ENCODE assay signal across 1 cellular context in the genomic region with DNA sequence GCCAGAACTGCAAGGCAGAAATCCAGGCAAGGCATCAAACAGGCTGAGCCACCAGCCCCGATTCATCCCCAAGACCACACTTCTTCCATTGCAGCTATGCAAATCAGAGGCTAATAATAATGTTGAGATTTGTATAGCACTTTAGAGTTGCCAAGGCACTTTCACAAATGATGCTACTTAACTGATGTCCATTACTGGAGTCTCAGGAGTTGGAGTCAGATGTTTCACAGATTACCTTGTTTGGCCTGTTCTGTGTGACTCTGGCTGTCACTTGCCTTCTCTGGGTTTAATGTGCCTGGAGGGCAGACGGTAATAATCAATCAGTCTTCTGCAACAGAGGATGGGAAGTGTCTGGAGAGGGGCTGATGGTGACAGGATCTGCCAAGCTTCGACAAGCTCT.
TF ChIP-seq lines count a peak whose summit lies in the region.

No MANE protein-coding gene starts in this region.

TF ChIP-seq in GM12878, 131 proteins besides CTCF, POLR2A, EP300 and RAD21:
- TF ChIP-seq CREB1 (IDR thresholded peaks at IDR 0.05; ENCODE audit: low read depth), result no peak
- no peak for TF ChIP-seq MTA3 (IDR thresholded peaks at IDR 0.05; ENCODE audit: borderline replicate concordance, low read length)
- peak; percentile 66; the same call in 1 of the 3 replicates for TF ChIP-seq POU2F2 (IDR thresholded peaks at IDR 0.05; ENCODE audit: borderline replicate concordance, low read depth, low read length)
- TF ChIP-seq ZNF687 (IDR thresholded peaks at IDR 0.05), result 0 out of 2 replicates have a peak, but pooled peaks have one; percentile 28
- TF ChIP-seq GATAD2B (conservative IDR thresholded peaks at IDR 0.05; ENCODE audit: low read depth), result no peak
- TF ChIP-seq SRF (IDR thresholded peaks at IDR 0.05; ENCODE audit: low read depth in 2 of 2, low read length in 2 of 2), result 0 out of 4 replicates have a peak, but pooled peaks of 1 of the 2 experiments have one; percentile 56
- TF ChIP-seq ELK1 (IDR thresholded peaks at IDR 0.05; ENCODE audit: low read depth, low read length), result no peak
- TF ChIP-seq, protein P1, sequence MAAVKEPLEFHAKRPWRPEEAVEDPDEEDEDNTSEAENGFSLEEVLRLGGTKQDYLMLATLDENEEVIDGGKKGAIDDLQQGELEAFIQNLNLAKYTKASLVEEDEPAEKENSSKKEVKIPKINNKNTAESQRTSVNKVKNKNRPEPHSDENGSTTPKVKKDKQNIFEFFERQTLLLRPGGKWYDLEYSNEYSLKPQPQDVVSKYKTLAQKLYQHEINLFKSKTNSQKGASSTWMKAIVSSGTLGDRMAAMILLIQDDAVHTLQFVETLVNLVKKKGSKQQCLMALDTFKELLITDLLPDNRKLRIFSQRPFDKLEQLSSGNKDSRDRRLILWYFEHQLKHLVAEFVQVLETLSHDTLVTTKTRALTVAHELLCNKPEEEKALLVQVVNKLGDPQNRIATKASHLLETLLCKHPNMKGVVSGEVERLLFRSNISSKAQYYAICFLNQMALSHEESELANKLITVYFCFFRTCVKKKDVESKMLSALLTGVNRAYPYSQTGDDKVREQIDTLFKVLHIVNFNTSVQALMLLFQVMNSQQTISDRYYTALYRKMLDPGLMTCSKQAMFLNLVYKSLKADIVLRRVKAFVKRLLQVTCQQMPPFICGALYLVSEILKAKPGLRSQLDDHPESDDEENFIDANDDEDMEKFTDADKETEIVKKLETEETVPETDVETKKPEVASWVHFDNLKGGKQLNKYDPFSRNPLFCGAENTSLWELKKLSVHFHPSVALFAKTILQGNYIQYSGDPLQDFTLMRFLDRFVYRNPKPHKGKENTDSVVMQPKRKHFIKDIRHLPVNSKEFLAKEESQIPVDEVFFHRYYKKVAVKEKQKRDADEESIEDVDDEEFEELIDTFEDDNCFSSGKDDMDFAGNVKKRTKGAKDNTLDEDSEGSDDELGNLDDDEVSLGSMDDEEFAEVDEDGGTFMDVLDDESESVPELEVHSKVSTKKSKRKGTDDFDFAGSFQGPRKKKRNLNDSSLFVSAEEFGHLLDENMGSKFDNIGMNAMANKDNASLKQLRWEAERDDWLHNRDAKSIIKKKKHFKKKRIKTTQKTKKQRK (IDR thresholded peaks at IDR 0.05; ENCODE audit: low read depth, low read length), result no peak
